ENCODE assay signal across 19 cellular contexts in the genomic region with DNA sequence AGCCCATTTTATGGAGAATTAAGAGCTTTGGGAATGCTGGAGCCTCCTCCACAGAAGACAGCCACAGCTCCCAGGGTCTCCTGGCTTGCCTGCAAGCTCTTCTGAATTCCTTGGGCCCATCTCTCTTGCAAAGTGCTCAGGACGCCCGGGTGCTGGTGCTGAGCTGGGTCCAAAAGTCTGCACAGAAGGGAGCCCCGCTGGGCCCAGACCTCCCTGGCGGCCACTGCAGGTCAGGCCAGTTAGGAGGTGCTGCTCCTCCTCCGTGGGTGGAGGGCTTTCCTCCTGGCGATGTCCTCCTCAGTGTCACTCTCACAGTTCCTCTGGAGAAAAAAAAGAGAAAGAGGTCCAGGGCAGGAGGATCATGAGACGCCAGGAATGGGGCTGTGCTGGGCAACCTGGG.
"Had no signal": no experiment of that assay in that cellular context is flagged by ENCODE, and none has a peak within 500 bp of the region (broad histone marks: within the 10 kb centered on the region; RNA-seq: fewer than 3 reads in every experiment).

No MANE protein-coding gene starts in this region.

- H3K4me3 ChIP-seq: hepatocyte, mucosa of descending colon, neural progenitor cell, pancreas, thoracic aorta, transverse colon had no signal

- H3K27me3 ChIP-seq: foreskin keratinocyte, hepatocyte, neural progenitor cell, pancreas, transverse colon had no signal

- H3K9me3 Mint-ChIP-seq: endodermal cell; naive thymus-derived CD8-positive, alpha-beta T cell; neural progenitor cell; stimulated activated naive B cell treated with anti-CD40 and anti-IgM and Interleukin-4, amounts not matched to agents 10 μg/mL and 1 μg/mL and 100 μg/mL, for 72 hours; stimulated activated naive CD8-positive, alpha-beta T cell treated with anti-CD3 and anti-CD28 coated beads, Interleukin-15, amount 100 ng/mL, for 72 hours had no signal

- H3K36me3 Mint-ChIP-seq: naive thymus-derived CD8-positive, alpha-beta T cell; neural progenitor cell; stimulated activated naive B cell treated with anti-CD40 and anti-IgM and Interleukin-4, amounts not matched to agents 10 μg/mL and 1 μg/mL and 100 μg/mL, for 72 hours had no signal

- H3K36me3 ChIP-seq: neural progenitor cell, pancreas, thoracic aorta, transverse colon had no signal

- H3K27ac ChIP-seq: foreskin keratinocyte, neural progenitor cell, pancreas, thoracic aorta, transverse colon had no signal

- H3K9ac ChIP-seq: neural progenitor cell had no signal

- DNase-seq: endodermal cell; erythroblast; head of caudate nucleus; naive thymus-derived CD8-positive, alpha-beta T cell; nucleus accumbens; pancreas; stimulated activated CD4-positive, alpha-beta T cell treated with anti-CD3 and anti-CD28 coated beads, Interleukin-15, amount 100 ng/mL, for 24 hours; stimulated activated CD4-positive, alpha-beta T cell treated with anti-CD3 and anti-CD28 coated beads, Interleukin-1b, Interleukin-23, amount 100 ng/mL, for 48 hours; stimulated activated CD4-positive, alpha-beta T cell treated with anti-CD3 and anti-CD28 coated beads, Interleukin-4, amount 100 ng/mL, for 24 hours; stimulated activated naive B cell treated with anti-CD40 and anti-IgM and Interleukin-4, amounts not matched to agents 10 μg/mL and 1 μg/mL and 100 μg/mL, for 72 hours; stimulated activated naive CD8-positive, alpha-beta T cell treated with anti-CD3 and anti-CD28 coated beads, Interleukin-15, amount 100 ng/mL, for 72 hours; transverse colon had no signal

- H3K4me3 Mint-ChIP-seq: endodermal cell; naive thymus-derived CD8-positive, alpha-beta T cell; neural progenitor cell; stimulated activated naive B cell treated with anti-CD40 and anti-IgM and Interleukin-4, amounts not matched to agents 10 μg/mL and 1 μg/mL and 100 μg/mL, for 72 hours; stimulated activated naive CD8-positive, alpha-beta T cell treated with anti-CD3 and anti-CD28 coated beads, Interleukin-15, amount 100 ng/mL, for 72 hours had no signal

- H3K27me3 Mint-ChIP-seq: naive thymus-derived CD8-positive, alpha-beta T cell; stimulated activated naive B cell treated with anti-CD40 and anti-IgM and Interleukin-4, amounts not matched to agents 10 μg/mL and 1 μg/mL and 100 μg/mL, for 72 hours; stimulated activated naive CD8-positive, alpha-beta T cell treated with anti-CD3 and anti-CD28 coated beads, Interleukin-15, amount 100 ng/mL, for 72 hours had no signal

- H3K27ac Mint-ChIP-seq: endodermal cell; neural progenitor cell; progenitor cell of endocrine pancreas; stimulated activated naive B cell treated with anti-CD40 and anti-IgM and Interleukin-4, amounts not matched to agents 10 μg/mL and 1 μg/mL and 100 μg/mL, for 72 hours; stimulated activated naive CD8-positive, alpha-beta T cell treated with anti-CD3 and anti-CD28 coated beads, Interleukin-15, amount 100 ng/mL, for 72 hours had no signal

- H3K9me3 ChIP-seq: mucosa of descending colon, pancreas, thoracic aorta, transverse colon had no signal

- ATAC-seq: mucosa of descending colon; naive thymus-derived CD8-positive, alpha-beta T cell; right cardiac atrium; stimulated activated naive CD8-positive, alpha-beta T cell treated with anti-CD3 and anti-CD28 coated beads, Interleukin-15, amount 100 ng/mL, for 72 hours had no signal
